In genomic region chr3:156448300-156448699, GRCh38 we compare ENCODE assay signal across 8 cellular contexts.
DNase-seq lines count a peak whose midpoint lies in the region; ATAC-seq and TF ChIP-seq lines count a peak whose summit lies in the region.

No MANE protein-coding gene starts in this region.

- H3K36me3 ChIP-seq in thyroid gland = no peaks in the 10 kb centered on the region

- intact Hi-C loops in thyroid gland (cut with DNase I) (no loop called here), posterior cingulate gyrus (cut with DNase I) (no loop called here)

- ATAC-seq in GM18519 (IDR thresholded peaks at IDR 0.05; ENCODE audit: low FRiP score, unreplicated experiment) (peak; percentile 63), HG03159 (IDR thresholded peaks at IDR 0.05; ENCODE audit: unreplicated experiment) (peak; percentile 79)

- H3K9me3 ChIP-seq in thyroid gland = no peaks in the 10 kb centered on the region

- no peak overlapping the region for H3K27ac ChIP-seq in thyroid gland

- WGBS in thyroid gland, 2 donors = 81 to 86% methylated on average over 1 of the region's 1 CpG

- no peak for TF ChIP-seq POLR2A in thyroid gland (IDR thresholded peaks at IDR 0.05)

- DNase-seq in AML-193 (lab: John Stamatoyannopoulos, UW) (peak; percentile 18 to 32), T-helper 9 cell (peak; percentile 8), epithelial cell of proximal tubule (ENCODE audit: low read depth) (no peak), thyroid gland (peak; percentile 17), posterior cingulate gyrus (no peak), NCI-H1048 (lab: John Stamatoyannopoulos, UW) (no peak)

- H3K27me3 ChIP-seq in thyroid gland = no peaks in the 10 kb centered on the region

- H3K4me3 ChIP-seq in epithelial cell of proximal tubule (ENCODE audit: low read depth, low read length) (no peak overlapping the region), thyroid gland (replicated peaks in 1 of 3) (no peak overlapping the region)

- TF ChIP-seq CTCF in epithelial cell of proximal tubule (conservative IDR thresholded peaks at IDR 0.05; ENCODE audit: low read depth, low read length) (peak; percentile 64), thyroid gland (IDR thresholded peaks at IDR 0.05) (peak in 3 of 6 experiments; percentile 26 to 29 (median 27))

- no peaks in the 10 kb centered on the region for H3K4me1 ChIP-seq in thyroid gland

Comparison
In these comparisons a context has a peak if more than half of its experiments do, and no peak if none do; other contexts are left out.
1. DNase-seq: peak in AML-193 (2 of 2), T-helper 9 cell (single experiment) and thyroid gland (2 of 2); none in epithelial cell of proximal tubule (single experiment), posterior cingulate gyrus (0 of 10) and NCI-H1048 (single experiment).